Comparison of ENCODE assay signal across 18 cellular contexts in genomic region chr13:39044536-39044935, GRCh38. TPM values are rescaled to one million over a fixed set of nuclear protein-coding genes. Genes with fewer than 3 reads are reported as not detected.
DNase-seq lines count a peak whose midpoint lies in the region; ATAC-seq and TF ChIP-seq lines count a peak whose summit lies in the region.
"Had no signal": no experiment of that assay in that cellular context is flagged by ENCODE, and none has a peak within 500 bp of the region (broad histone marks: within the 10 kb centered on the region; RNA-seq: fewer than 3 reads in every experiment).

No MANE protein-coding gene starts in this region.

- intact Hi-C loops in uterus (cut with DNase I; ENCODE audit: low total_unique reads): no loop called here

- no peak for TF ChIP-seq POLR2A in uterus (IDR thresholded peaks at IDR 0.05)

- no peaks in the 10 kb centered on the region for H3K36me3 ChIP-seq in uterus

- peak; percentile 71 for ATAC-seq in GM18909 (IDR thresholded peaks at IDR 0.05; ENCODE audit: poor library complexity, unreplicated experiment)
- ATAC-seq in GM21515 (IDR thresholded peaks at IDR 0.05; ENCODE audit: unreplicated experiment): peak; percentile 76
- peak; percentile 54 for ATAC-seq in HG02970 (IDR thresholded peaks at IDR 0.05; ENCODE audit: low FRiP score, unreplicated experiment)
- ATAC-seq in HG03575 (IDR thresholded peaks at IDR 0.05; ENCODE audit: extremely low read depth, insufficient number of reproducible peaks, low FRiP score, unreplicated experiment): peak; percentile 65
- ATAC-seq: K562; naive thymus-derived CD8-positive, alpha-beta T cell had no signal

- no peaks in the 10 kb centered on the region for H3K27me3 ChIP-seq in uterus
- H3K27me3 ChIP-seq: sigmoid colon, testis had no signal

- no peaks in the 10 kb centered on the region for H3K9me3 ChIP-seq in uterus
- H3K9me3 ChIP-seq: sigmoid colon, testis had no signal

- DNase-seq in uterus (no peak), H4 (ENCODE audit: low spot score) (no peak), EL (no peak)
- no peak for DNase-seq in activated CD4-positive, alpha-beta T cell treated with anti-CD3 and anti-CD28 coated beads, Interleukin-2, amount 50 U/mL, for 48 hours
- DNase-seq: activated T-cell treated with anti-CD3 and anti-CD28 coated beads for 4 hours; CD4-positive, alpha-beta memory T cell; H7; naive thymus-derived CD8-positive, alpha-beta T cell; NCI-H1694; sigmoid colon; testis had no signal

- no peak overlapping the region for H3K4me3 ChIP-seq in uterus
- H3K4me3 ChIP-seq: K562, sigmoid colon, testis had no signal

- TF ChIP-seq CTCF in uterus (IDR thresholded peaks at IDR 0.05): no peak

- H3K4me1 ChIP-seq in uterus: no peaks in the 10 kb centered on the region

- H3K27ac ChIP-seq in uterus: no peak overlapping the region
- H3K27ac ChIP-seq: sigmoid colon, testis, VCaP had no signal

RNA-seq across cellular contexts. Expression of gene NHLRC3, which starts 6.3 kb away (rescaled TPM):
- 10 to 100 TPM; 13.8 to 59.0 (median 26.6) TPM for total RNA-seq in uterus
- 1.6 and 5.1 TPM in 2 replicates for total RNA-seq in H4 (2014; rRNA removed; shearing (Covaris generic))

RNA-seq across cellular contexts. Expression of gene PROSER1, which starts 6.6 kb away (rescaled TPM):
- 10 to 100 TPM in 3 of 4 donors, 1 to 10 TPM in 1; 3.8 to 47.3 (median 21.1) TPM for total RNA-seq in uterus
- total RNA-seq in H4 (2014; rRNA removed; shearing (Covaris generic)): 6.3 and 12.9 TPM in 2 replicates

RNA-seq across cellular contexts. Expression of gene STOML3, which starts 53.9 kb away (rescaled TPM):
- total RNA-seq in uterus: under 1 TPM in 3 of 4 donors, not detected in 1; 0.27 to 0.35 (median 0.29) TPM
- not detected in 2 replicates for total RNA-seq in H4 (2014; rRNA removed; shearing (Covaris generic))
- total RNA-seq: CD4-positive, alpha-beta memory T cell; H7; K562; naive thymus-derived CD8-positive, alpha-beta T cell; sigmoid colon; SK-MEL-5 had no signal
